In genomic region chr12:57154804-57155434, GRCh38 we compare ENCODE assay signal across 24 cellular contexts. TPM values are rescaled to one million over a fixed set of nuclear protein-coding genes. Genes with fewer than 3 reads are reported as not detected.
DNase-seq lines count a peak whose midpoint lies in the region; ATAC-seq, FAIRE-seq and TF ChIP-seq lines count a peak whose summit lies in the region.
"Had no signal": no experiment of that assay in that cellular context is flagged by ENCODE, and none has a peak within 500 bp of the region (broad histone marks: within the 10 kb centered on the region; RNA-seq: fewer than 3 reads in every experiment).

No MANE protein-coding gene starts in this region.

- FAIRE-seq in bronchial epithelial cell (lab: Jason Lieb, UNC), result peak; percentile 89
- FAIRE-seq: astrocyte, colon had no signal

- no peak overlapping the region for H3K4me3 Mint-ChIP-seq in CD4-positive, alpha-beta T cell
- H3K4me3 Mint-ChIP-seq: activated CD8-positive, alpha-beta T cell treated with anti-CD3 and anti-CD28 coated beads, Interleukin-2, amount 10 ng/mL, durations not matched to agents 7 days and 5 days; activated T-cell treated with anti-CD3 and anti-CD28 coated beads, Interleukin-2, amount 50 U/mL, for 4 hours; stimulated activated effector memory CD8-positive, alpha-beta T cell treated with anti-CD3 and anti-CD28 coated beads, Interleukin-12 subunit alpha, Interleukin-12 subunit beta, amount 100 ng/mL, for 72 hours; type B pancreatic cell had no signal

- intact Hi-C loops in CD4-positive, alpha-beta T cell (cut with DNase I, micrococcal nuclease), result no loop called here

- H3K9me3 ChIP-seq in thoracic aorta, result no peaks in the 10 kb centered on the region
- H3K9me3 ChIP-seq in CD4-positive, alpha-beta T cell (ENCODE audit: control insufficient read depth, low read length), result no peaks in the 10 kb centered on the region
- H3K9me3 ChIP-seq: lower lobe of right lung had no signal

- H3K9me3 Mint-ChIP-seq in CD4-positive, alpha-beta T cell, result no peaks in the 10 kb centered on the region
- H3K9me3 Mint-ChIP-seq: activated T-cell treated with anti-CD3 and anti-CD28 coated beads, Interleukin-2, amount 50 U/mL, for 4 hours; stimulated activated effector memory CD8-positive, alpha-beta T cell treated with anti-CD3 and anti-CD28 coated beads, Interleukin-12 subunit alpha, Interleukin-12 subunit beta, amount 100 ng/mL, for 72 hours; type B pancreatic cell had no signal

- TF ChIP-seq CTCF in NB4 (IDR thresholded peaks at IDR 0.05; ENCODE audit: low read depth, low read length) (no peak), bronchial epithelial cell (IDR thresholded peaks at IDR 0.05; ENCODE audit: insufficient read depth, low read length, severe bottlenecking) (no peak), thoracic aorta (IDR thresholded peaks at IDR 0.05) (no peak)
- no peak for TF ChIP-seq CTCF in CD4-positive, alpha-beta T cell (IDR thresholded peaks at IDR 0.05)

- no peak for TF ChIP-seq POLR2A in NB4 (IDR thresholded peaks at IDR 0.05; ENCODE audit: extremely low read depth, insufficient read length)

- H3K4me1 Mint-ChIP-seq in CD4-positive, alpha-beta T cell (ENCODE audit: low read depth), result no peaks in the 10 kb centered on the region

- H3K27ac ChIP-seq in thoracic aorta, result peak overlapping the region; percentile 96 to 97
- no peak overlapping the region for H3K27ac ChIP-seq in CD4-positive, alpha-beta T cell (ENCODE audit: low read depth, low read length)
- H3K27ac ChIP-seq: lower lobe of right lung had no signal

- H3K27me3 ChIP-seq in bronchial epithelial cell (ENCODE audit: control insufficient read depth, insufficient read depth, low read length) (no peaks in the 10 kb centered on the region), thoracic aorta (replicated peaks; ENCODE audit: insufficient read depth) (no peaks in the 10 kb centered on the region)
- H3K27me3 ChIP-seq in CD4-positive, alpha-beta T cell (ENCODE audit: control insufficient read depth, insufficient read depth, low read length), result no peaks in the 10 kb centered on the region

- POLR2A ChIA-PET in CD4-positive, alpha-beta T cell (lab: Charles Lee), result no interaction called here

- H3K4me3 ChIP-seq in NB4 (ENCODE audit: low read depth, low read length) (no peak overlapping the region), bronchial epithelial cell (ENCODE audit: low read depth, low read length) (no peak overlapping the region), thoracic aorta (no peak overlapping the region)
- H3K4me3 ChIP-seq: lower lobe of right lung had no signal

- H3K4me1 ChIP-seq in thoracic aorta (ENCODE audit: control insufficient read depth in 1 of 2, low read depth in 2 of 2), result peaks cover 54 to 66% of the 10 kb centered on the region in 2 donors

- H3K27me3 Mint-ChIP-seq in CD4-positive, alpha-beta T cell, result no peaks in the 10 kb centered on the region
- H3K27me3 Mint-ChIP-seq: type B pancreatic cell had no signal

- no peaks in the 10 kb centered on the region for H3K36me3 Mint-ChIP-seq in CD4-positive, alpha-beta T cell (ENCODE audit: low read depth)
- H3K36me3 Mint-ChIP-seq: stimulated activated effector memory CD8-positive, alpha-beta T cell treated with anti-CD3 and anti-CD28 coated beads, Interleukin-12 subunit alpha, Interleukin-12 subunit beta, amount 100 ng/mL, for 72 hours had no signal

- peaks cover 17% of the 10 kb centered on the region for H3K36me3 ChIP-seq in bronchial epithelial cell (ENCODE audit: control insufficient read depth, insufficient read depth, low read length)
- peaks cover 55% of the 10 kb centered on the region for H3K36me3 ChIP-seq in thoracic aorta

- DNase-seq in NOMO-1 (lab: John Stamatoyannopoulos, UW; ENCODE audit: unreplicated experiment in 2 of 2), result peak; percentile 21 to 48
- no peak for DNase-seq in NOMO-1 treated with dmso at 0.1 percent for 144 hours (lab: John Stamatoyannopoulos, UW; ENCODE audit: unreplicated experiment)
- DNase-seq in NB4 (ENCODE audit: low read depth), result peak; percentile 31
- DNase-seq in bronchial epithelial cell (ENCODE audit: low read depth), result no peak
- DNase-seq in thoracic aorta (ENCODE audit: low spot score), result no peak
- DNase-seq in CD4-positive, alpha-beta T cell, result no peak
- DNase-seq in AG20443 (ENCODE audit: low spot score), result no peak
- DNase-seq: 8988T; activated CD8-positive, alpha-beta T cell treated with anti-CD3 and anti-CD28 coated beads, Interleukin-2, amount 10 ng/mL, durations not matched to agents 7 days and 5 days; activated naive CD4-positive, alpha-beta T cell treated with anti-CD3 and anti-CD28 coated beads, Interleukin-2, amount 50 U/mL, for 16 hours; activated T-cell treated with anti-CD3 and anti-CD28 coated beads, Interleukin-2, amount 50 U/mL, for 4 hours; DMS 273 treated with DMSO at 0.1 percent for 48 hours; GF-D8; lower lobe of right lung; NCI-H1092; NCI-H2081 treated with DMSO at 0.1 percent for 48 hours; NCI-H446 treated with DMSO at 0.1 percent for 48 hours had no signal

- H3K27ac Mint-ChIP-seq in CD4-positive, alpha-beta T cell, result no peak overlapping the region
- H3K27ac Mint-ChIP-seq: activated CD8-positive, alpha-beta T cell treated with anti-CD3 and anti-CD28 coated beads, Interleukin-2, amount 10 ng/mL, durations not matched to agents 7 days and 5 days; stimulated activated effector memory CD8-positive, alpha-beta T cell treated with anti-CD3 and anti-CD28 coated beads, Interleukin-12 subunit alpha, Interleukin-12 subunit beta, amount 100 ng/mL, for 72 hours; type B pancreatic cell had no signal

- CTCF ChIA-PET in CD4-positive, alpha-beta T cell (lab: Charles Lee), result no interaction called here

- ATAC-seq in thoracic aorta (ENCODE audit: insufficient number of reproducible peaks, low FRiP score, low read depth) (no peak), HG03469 (IDR thresholded peaks at IDR 0.05; ENCODE audit: unreplicated experiment) (no peak)
- ATAC-seq in CD4-positive, alpha-beta T cell (ENCODE audit: poor library complexity), result no peak
- ATAC-seq: activated CD8-positive, alpha-beta T cell treated with anti-CD3 and anti-CD28 coated beads, Interleukin-2, amount 10 ng/mL, durations not matched to agents 7 days and 5 days; activated T-cell treated with anti-CD3 and anti-CD28 coated beads, Interleukin-2, amount 50 U/mL, for 4 hours; lower lobe of right lung; stimulated activated effector memory CD8-positive, alpha-beta T cell treated with anti-CD3 and anti-CD28 coated beads, Interleukin-12 subunit alpha, Interleukin-12 subunit beta, amount 100 ng/mL, for 72 hours had no signal

RNA-seq across cellular contexts. Expression of gene LRP1-AS, which starts 7.5 kb away (rescaled TPM):
- total RNA-seq in bronchial epithelial cell (not detected in 2 replicates), thoracic aorta (not detected)
- not detected for total RNA-seq in CD4-positive, alpha-beta T cell
- total RNA-seq: activated CD8-positive, alpha-beta T cell treated with anti-CD3 and anti-CD28 coated beads, Interleukin-2, amount 10 ng/mL, durations not matched to agents 7 days and 5 days; activated T-cell treated with anti-CD3 and anti-CD28 coated beads, Interleukin-2, amount 50 U/mL, for 4 hours; astrocyte; lower lobe of right lung; omental fat pad; SK-MEL-5 had no signal

RNA-seq across cellular contexts. Expression of gene LRP1, which starts 26.6 kb away (rescaled TPM):
- total RNA-seq in bronchial epithelial cell, result 24.5 and 44.2 TPM in 2 replicates
- total RNA-seq in thoracic aorta, result 100 to 1,000 TPM; 663 to 755 TPM
- total RNA-seq in CD4-positive, alpha-beta T cell, result 1 to 10 TPM; 6.6 to 8.5 TPM

RNA-seq across cellular contexts. Expression of gene STAT6, which starts 43.8 kb away (rescaled TPM):
- total RNA-seq in bronchial epithelial cell, result 30.8 and 77.7 TPM in 2 replicates
- 100 to 1,000 TPM; 133 to 185 TPM for total RNA-seq in thoracic aorta
- 100 to 1,000 TPM; 133 to 144 TPM for total RNA-seq in CD4-positive, alpha-beta T cell

Comparison
In these comparisons a context has a peak if more than half of its experiments do, and no peak if none do; other contexts are left out.
1. DNase-seq: peak in NOMO-1 (2 of 2) and NB4 (single experiment); none in NOMO-1 treated with dmso at 0.1 percent for 144 hours (single experiment), bronchial epithelial cell (single experiment), thoracic aorta (single experiment), CD4-positive, alpha-beta T cell (0 of 10) and AG20443 (single experiment).
2. RNA of gene LRP1, which starts 26.6 kb away (total RNA-seq): 663 to 755 TPM in thoracic aorta; 24.5 to 44.2 TPM in bronchial epithelial cell and 6.6 to 8.5 TPM in CD4-positive, alpha-beta T cell; every median in the first group is over 10 times any median in the second.